In the genomic region with DNA sequence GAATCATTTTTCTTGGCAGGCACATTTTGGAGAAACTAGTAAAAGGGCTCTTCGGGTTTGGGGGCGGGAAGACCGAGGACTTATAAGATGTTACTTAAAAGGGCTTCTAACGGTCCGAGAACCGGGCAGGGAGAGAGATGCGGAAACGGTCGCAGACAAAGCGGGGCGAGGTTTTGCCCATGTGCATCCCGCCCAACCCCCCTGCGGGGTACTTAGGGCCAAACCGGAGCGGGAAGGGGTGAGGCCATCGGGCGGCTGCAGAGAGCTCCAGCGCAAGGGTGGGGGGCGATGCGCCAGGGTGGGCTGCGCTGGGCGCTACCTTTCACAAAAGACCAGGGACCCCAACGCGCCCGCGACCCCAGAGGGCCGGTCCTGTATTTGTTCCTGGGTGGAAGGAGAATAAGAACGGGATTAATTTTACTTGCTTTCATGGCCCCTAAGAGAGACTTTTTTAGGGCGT, we compare ENCODE assay signal across 1 cellular context.
TF ChIP-seq lines count a peak whose summit lies in the region.

No MANE protein-coding gene starts in this region.

TF ChIP-seq in HepG2, 621 proteins besides CTCF, POLR2A, EP300 and RAD21 (continued from another document and continues in another):
- TF ChIP-seq, protein P1, sequence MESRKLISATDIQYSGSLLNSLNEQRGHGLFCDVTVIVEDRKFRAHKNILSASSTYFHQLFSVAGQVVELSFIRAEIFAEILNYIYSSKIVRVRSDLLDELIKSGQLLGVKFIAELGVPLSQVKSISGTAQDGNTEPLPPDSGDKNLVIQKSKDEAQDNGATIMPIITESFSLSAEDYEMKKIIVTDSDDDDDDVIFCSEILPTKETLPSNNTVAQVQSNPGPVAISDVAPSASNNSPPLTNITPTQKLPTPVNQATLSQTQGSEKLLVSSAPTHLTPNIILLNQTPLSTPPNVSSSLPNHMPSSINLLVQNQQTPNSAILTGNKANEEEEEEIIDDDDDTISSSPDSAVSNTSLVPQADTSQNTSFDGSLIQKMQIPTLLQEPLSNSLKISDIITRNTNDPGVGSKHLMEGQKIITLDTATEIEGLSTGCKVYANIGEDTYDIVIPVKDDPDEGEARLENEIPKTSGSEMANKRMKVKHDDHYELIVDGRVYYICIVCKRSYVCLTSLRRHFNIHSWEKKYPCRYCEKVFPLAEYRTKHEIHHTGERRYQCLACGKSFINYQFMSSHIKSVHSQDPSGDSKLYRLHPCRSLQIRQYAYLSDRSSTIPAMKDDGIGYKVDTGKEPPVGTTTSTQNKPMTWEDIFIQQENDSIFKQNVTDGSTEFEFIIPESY (CRISPR knock-in tag; IDR thresholded peaks at IDR 0.05): no peak
- TF ChIP-seq ZNF510 (CRISPR knock-in tag; IDR thresholded peaks at IDR 0.05; ENCODE audit: low read depth) (peak; percentile 36; the same call in 1 of the 2 replicates), ZNF274 (CRISPR knock-in tag; IDR thresholded peaks at IDR 0.05) (no peak), SNAPC2 (CRISPR knock-in tag; IDR thresholded peaks at IDR 0.05) (no peak), NRL (CRISPR knock-in tag; IDR thresholded peaks at IDR 0.05; ENCODE audit: borderline replicate concordance) (0 out of 2 replicates have a peak, but pooled peaks have one; percentile 31), ZSCAN9 (CRISPR knock-in tag; IDR thresholded peaks at IDR 0.05; ENCODE audit: borderline replicate concordance) (no peak), ZNF724P (CRISPR knock-in tag; IDR thresholded peaks at IDR 0.05; ENCODE audit: borderline replicate concordance) (no peak), PHF20 (CRISPR knock-in tag; IDR thresholded peaks at IDR 0.05) (0 out of 2 replicates have a peak, but pooled peaks have one; percentile 31), TBP (CRISPR knock-in tag; IDR thresholded peaks at IDR 0.05) (no peak), ZNF713 (CRISPR knock-in tag; IDR thresholded peaks at IDR 0.05) (no peak), ZNF253 (CRISPR knock-in tag; IDR thresholded peaks at IDR 0.05; ENCODE audit: borderline replicate concordance) (no peak), SNRNP70 (IDR thresholded peaks at IDR 0.05; ENCODE audit: low read depth, low read length) (no peak), NAIF1 (CRISPR knock-in tag; IDR thresholded peaks at IDR 0.05; ENCODE audit: borderline replicate concordance) (0 out of 2 replicates have a peak, but pooled peaks have one; percentile 16), GATA4 (IDR thresholded peaks at IDR 0.05; ENCODE audit: borderline replicate concordance, low read depth) (no peak), SSRP1 (CRISPR knock-in tag; IDR thresholded peaks at IDR 0.05) (0 out of 2 replicates have a peak, but pooled peaks have one; percentile 29), ZNF816 (CRISPR knock-in tag; IDR thresholded peaks at IDR 0.05; ENCODE audit: borderline replicate concordance) (peak; percentile 21; the same call in 1 of the 2 replicates), ETV6 (CRISPR knock-in tag; conservative IDR thresholded peaks at IDR 0.05) (no peak), STAG1 (CRISPR knock-in tag; IDR thresholded peaks at IDR 0.05) (no peak), ZFP36L1 (CRISPR knock-in tag; IDR thresholded peaks at IDR 0.05) (no peak), ZNF570 (CRISPR knock-in tag; IDR thresholded peaks at IDR 0.05; ENCODE audit: borderline replicate concordance) (no peak), U2AF2 (IDR thresholded peaks at IDR 0.05; ENCODE audit: low read depth, low read length) (no peak)
- TF ChIP-seq, protein P2, sequence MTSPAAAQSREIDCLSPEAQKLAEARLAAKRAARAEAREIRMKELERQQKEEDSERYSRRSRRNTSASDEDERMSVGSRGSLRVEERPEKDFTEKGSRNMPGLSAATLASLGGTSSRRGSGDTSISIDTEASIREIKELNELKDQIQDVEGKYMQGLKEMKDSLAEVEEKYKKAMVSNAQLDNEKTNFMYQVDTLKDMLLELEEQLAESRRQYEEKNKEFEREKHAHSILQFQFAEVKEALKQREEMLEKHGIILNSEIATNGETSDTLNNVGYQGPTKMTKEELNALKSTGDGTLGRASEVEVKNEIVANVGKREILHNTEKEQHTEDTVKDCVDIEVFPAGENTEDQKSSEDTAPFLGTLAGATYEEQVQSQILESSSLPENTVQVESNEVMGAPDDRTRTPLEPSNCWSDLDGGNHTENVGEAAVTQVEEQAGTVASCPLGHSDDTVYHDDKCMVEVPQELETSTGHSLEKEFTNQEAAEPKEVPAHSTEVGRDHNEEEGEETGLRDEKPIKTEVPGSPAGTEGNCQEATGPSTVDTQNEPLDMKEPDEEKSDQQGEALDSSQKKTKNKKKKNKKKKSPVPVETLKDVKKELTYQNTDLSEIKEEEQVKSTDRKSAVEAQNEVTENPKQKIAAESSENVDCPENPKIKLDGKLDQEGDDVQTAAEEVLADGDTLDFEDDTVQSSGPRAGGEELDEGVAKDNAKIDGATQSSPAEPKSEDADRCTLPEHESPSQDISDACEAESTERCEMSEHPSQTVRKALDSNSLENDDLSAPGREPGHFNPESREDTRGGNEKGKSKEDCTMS (CRISPR knock-in tag; conservative IDR thresholded peaks at IDR 0.05): no peak
- TF ChIP-seq, protein P3, sequence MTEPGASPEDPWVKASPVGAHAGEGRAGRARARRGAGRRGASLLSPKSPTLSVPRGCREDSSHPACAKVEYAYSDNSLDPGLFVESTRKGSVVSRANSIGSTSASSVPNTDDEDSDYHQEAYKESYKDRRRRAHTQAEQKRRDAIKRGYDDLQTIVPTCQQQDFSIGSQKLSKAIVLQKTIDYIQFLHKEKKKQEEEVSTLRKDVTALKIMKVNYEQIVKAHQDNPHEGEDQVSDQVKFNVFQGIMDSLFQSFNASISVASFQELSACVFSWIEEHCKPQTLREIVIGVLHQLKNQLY (CRISPR knock-in tag; IDR thresholded peaks at IDR 0.05): no peak
- TF ChIP-seq, protein P4, sequence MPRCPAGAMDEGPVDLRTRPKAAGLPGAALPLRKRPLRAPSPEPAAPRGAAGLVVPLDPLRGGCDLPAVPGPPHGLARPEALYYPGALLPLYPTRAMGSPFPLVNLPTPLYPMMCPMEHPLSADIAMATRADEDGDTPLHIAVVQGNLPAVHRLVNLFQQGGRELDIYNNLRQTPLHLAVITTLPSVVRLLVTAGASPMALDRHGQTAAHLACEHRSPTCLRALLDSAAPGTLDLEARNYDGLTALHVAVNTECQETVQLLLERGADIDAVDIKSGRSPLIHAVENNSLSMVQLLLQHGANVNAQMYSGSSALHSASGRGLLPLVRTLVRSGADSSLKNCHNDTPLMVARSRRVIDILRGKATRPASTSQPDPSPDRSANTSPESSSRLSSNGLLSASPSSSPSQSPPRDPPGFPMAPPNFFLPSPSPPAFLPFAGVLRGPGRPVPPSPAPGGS (CRISPR knock-in tag; IDR thresholded peaks at IDR 0.05): no peak
- TF ChIP-seq, protein P5, sequence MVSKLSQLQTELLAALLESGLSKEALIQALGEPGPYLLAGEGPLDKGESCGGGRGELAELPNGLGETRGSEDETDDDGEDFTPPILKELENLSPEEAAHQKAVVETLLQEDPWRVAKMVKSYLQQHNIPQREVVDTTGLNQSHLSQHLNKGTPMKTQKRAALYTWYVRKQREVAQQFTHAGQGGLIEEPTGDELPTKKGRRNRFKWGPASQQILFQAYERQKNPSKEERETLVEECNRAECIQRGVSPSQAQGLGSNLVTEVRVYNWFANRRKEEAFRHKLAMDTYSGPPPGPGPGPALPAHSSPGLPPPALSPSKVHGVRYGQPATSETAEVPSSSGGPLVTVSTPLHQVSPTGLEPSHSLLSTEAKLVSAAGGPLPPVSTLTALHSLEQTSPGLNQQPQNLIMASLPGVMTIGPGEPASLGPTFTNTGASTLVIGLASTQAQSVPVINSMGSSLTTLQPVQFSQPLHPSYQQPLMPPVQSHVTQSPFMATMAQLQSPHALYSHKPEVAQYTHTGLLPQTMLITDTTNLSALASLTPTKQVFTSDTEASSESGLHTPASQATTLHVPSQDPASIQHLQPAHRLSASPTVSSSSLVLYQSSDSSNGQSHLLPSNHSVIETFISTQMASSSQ (IDR thresholded peaks at IDR 0.05; ENCODE audit: low read depth): no peak
- TF ChIP-seq, protein P5 (CRISPR knock-in tag; IDR thresholded peaks at IDR 0.05; ENCODE audit: borderline replicate concordance): no peak
- TF ChIP-seq, protein P6, sequence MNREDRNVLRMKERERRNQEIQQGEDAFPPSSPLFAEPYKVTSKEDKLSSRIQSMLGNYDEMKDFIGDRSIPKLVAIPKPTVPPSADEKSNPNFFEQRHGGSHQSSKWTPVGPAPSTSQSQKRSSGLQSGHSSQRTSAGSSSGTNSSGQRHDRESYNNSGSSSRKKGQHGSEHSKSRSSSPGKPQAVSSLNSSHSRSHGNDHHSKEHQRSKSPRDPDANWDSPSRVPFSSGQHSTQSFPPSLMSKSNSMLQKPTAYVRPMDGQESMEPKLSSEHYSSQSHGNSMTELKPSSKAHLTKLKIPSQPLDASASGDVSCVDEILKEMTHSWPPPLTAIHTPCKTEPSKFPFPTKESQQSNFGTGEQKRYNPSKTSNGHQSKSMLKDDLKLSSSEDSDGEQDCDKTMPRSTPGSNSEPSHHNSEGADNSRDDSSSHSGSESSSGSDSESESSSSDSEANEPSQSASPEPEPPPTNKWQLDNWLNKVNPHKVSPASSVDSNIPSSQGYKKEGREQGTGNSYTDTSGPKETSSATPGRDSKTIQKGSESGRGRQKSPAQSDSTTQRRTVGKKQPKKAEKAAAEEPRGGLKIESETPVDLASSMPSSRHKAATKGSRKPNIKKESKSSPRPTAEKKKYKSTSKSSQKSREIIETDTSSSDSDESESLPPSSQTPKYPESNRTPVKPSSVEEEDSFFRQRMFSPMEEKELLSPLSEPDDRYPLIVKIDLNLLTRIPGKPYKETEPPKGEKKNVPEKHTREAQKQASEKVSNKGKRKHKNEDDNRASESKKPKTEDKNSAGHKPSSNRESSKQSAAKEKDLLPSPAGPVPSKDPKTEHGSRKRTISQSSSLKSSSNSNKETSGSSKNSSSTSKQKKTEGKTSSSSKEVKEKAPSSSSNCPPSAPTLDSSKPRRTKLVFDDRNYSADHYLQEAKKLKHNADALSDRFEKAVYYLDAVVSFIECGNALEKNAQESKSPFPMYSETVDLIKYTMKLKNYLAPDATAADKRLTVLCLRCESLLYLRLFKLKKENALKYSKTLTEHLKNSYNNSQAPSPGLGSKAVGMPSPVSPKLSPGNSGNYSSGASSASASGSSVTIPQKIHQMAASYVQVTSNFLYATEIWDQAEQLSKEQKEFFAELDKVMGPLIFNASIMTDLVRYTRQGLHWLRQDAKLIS (CRISPR knock-in tag; IDR thresholded peaks at IDR 0.05): no peak
- TF ChIP-seq, protein P7, sequence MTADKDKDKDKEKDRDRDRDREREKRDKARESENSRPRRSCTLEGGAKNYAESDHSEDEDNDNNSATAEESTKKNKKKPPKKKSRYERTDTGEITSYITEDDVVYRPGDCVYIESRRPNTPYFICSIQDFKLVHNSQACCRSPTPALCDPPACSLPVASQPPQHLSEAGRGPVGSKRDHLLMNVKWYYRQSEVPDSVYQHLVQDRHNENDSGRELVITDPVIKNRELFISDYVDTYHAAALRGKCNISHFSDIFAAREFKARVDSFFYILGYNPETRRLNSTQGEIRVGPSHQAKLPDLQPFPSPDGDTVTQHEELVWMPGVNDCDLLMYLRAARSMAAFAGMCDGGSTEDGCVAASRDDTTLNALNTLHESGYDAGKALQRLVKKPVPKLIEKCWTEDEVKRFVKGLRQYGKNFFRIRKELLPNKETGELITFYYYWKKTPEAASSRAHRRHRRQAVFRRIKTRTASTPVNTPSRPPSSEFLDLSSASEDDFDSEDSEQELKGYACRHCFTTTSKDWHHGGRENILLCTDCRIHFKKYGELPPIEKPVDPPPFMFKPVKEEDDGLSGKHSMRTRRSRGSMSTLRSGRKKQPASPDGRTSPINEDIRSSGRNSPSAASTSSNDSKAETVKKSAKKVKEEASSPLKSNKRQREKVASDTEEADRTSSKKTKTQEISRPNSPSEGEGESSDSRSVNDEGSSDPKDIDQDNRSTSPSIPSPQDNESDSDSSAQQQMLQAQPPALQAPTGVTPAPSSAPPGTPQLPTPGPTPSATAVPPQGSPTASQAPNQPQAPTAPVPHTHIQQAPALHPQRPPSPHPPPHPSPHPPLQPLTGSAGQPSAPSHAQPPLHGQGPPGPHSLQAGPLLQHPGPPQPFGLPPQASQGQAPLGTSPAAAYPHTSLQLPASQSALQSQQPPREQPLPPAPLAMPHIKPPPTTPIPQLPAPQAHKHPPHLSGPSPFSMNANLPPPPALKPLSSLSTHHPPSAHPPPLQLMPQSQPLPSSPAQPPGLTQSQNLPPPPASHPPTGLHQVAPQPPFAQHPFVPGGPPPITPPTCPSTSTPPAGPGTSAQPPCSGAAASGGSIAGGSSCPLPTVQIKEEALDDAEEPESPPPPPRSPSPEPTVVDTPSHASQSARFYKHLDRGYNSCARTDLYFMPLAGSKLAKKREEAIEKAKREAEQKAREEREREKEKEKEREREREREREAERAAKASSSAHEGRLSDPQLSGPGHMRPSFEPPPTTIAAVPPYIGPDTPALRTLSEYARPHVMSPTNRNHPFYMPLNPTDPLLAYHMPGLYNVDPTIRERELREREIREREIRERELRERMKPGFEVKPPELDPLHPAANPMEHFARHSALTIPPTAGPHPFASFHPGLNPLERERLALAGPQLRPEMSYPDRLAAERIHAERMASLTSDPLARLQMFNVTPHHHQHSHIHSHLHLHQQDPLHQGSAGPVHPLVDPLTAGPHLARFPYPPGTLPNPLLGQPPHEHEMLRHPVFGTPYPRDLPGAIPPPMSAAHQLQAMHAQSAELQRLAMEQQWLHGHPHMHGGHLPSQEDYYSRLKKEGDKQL (CRISPR knock-in tag; IDR thresholded peaks at IDR 0.05; ENCODE audit: low read depth): no peak
- TF ChIP-seq, protein P8, sequence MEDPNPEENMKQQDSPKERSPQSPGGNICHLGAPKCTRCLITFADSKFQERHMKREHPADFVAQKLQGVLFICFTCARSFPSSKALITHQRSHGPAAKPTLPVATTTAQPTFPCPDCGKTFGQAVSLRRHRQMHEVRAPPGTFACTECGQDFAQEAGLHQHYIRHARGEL (CRISPR knock-in tag; IDR thresholded peaks at IDR 0.05): no peak
- TF ChIP-seq, protein P9, sequence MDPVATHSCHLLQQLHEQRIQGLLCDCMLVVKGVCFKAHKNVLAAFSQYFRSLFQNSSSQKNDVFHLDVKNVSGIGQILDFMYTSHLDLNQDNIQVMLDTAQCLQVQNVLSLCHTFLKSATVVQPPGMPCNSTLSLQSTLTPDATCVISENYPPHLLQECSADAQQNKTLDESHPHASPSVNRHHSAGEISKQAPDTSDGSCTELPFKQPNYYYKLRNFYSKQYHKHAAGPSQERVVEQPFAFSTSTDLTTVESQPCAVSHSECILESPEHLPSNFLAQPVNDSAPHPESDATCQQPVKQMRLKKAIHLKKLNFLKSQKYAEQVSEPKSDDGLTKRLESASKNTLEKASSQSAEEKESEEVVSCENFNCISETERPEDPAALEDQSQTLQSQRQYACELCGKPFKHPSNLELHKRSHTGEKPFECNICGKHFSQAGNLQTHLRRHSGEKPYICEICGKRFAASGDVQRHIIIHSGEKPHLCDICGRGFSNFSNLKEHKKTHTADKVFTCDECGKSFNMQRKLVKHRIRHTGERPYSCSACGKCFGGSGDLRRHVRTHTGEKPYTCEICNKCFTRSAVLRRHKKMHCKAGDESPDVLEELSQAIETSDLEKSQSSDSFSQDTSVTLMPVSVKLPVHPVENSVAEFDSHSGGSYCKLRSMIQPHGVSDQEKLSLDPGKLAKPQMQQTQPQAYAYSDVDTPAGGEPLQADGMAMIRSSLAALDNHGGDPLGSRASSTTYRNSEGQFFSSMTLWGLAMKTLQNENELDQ (CRISPR knock-in tag; IDR thresholded peaks at IDR 0.05; ENCODE audit: borderline replicate concordance): no peak
